ENCODE assay signal across 8 cellular contexts in genomic region chr7:56033671-56034432, GRCh38. TPM values are rescaled to one million over a fixed set of nuclear protein-coding genes. Genes with fewer than 3 reads are reported as not detected.
DNase-seq lines count a peak whose midpoint lies in the region; ATAC-seq and TF ChIP-seq lines count a peak whose summit lies in the region.

No MANE protein-coding gene starts in this region.

- CTCF ChIA-PET in AG04450 (lab: Charles Lee) = interaction anchor here (1.1 to 1.8 kb wide), 4 partner anchors 10 to 41 kb away, joined by 4 to 6 read pairs (median 4); no protein-coding TSS in a partner anchor

- ATAC-seq in GM18861 (IDR thresholded peaks at IDR 0.05; ENCODE audit: unreplicated experiment) (peak; percentile 94), HG03064 (IDR thresholded peaks at IDR 0.05; ENCODE audit: low read depth, unreplicated experiment) (peak; percentile 94)

- TF ChIP-seq CTCF in AG04450 (IDR thresholded peaks at IDR 0.05; ENCODE audit: low read depth, low read length) = peak; percentile 42
- TF ChIP-seq CTCF in WI38 (IDR thresholded peaks at IDR 0.05; ENCODE audit: low read depth, low read length) = peak; percentile 35
- TF ChIP-seq CTCF in kidney epithelial cell (IDR thresholded peaks at IDR 0.05; ENCODE audit: insufficient read depth, low read length, poor library complexity, severe bottlenecking) = peak; percentile 41

- H3K36me3 ChIP-seq in kidney epithelial cell (ENCODE audit: control insufficient read depth, insufficient read depth, low read length) = no peaks in the 10 kb centered on the region

- H3K27ac ChIP-seq in AG04450 (ENCODE audit: low read depth, low read length) (peak overlapping the region; percentile 66), caudate nucleus (ENCODE audit: low read depth, low read length) (no peak overlapping the region)

- peak overlapping the region; percentile 73 for H3K4me3 ChIP-seq in AG04450 (ENCODE audit: low read depth, low read length)
- H3K4me3 ChIP-seq in WI38 (ENCODE audit: low read depth, low read length) = peak overlapping the region; percentile 67
- H3K4me3 ChIP-seq in kidney epithelial cell (ENCODE audit: low read depth, low read length) = peak overlapping the region; percentile 44

- DNase-seq in AG04450 (ENCODE audit: low read depth, low spot score) (no peak), NCI-H2171 (lab: John Stamatoyannopoulos, UW) (peak; percentile 64), caudate nucleus (lab: John Stamatoyannopoulos, UW) (peak in 56 of 61 donors; percentile 10 to 79 (median 41)), kidney epithelial cell (ENCODE audit: low read depth) (no peak)
- DNase-seq in stimulated activated CD4-positive, alpha-beta T cell treated with anti-CD3 and anti-CD28 coated beads, Interleukin-1b, Interleukin-23, amount 100 ng/mL, for 24 hours (ENCODE audit: low read depth in 4 of 4, low spot score in 1 of 4) = peak in 3 of 4 experiments; percentile 43 to 57 (median 47)

- POLR2A ChIA-PET in AG04450 (lab: Yijun Ruan, JAX) = interaction anchor here (0.9 to 2.3 kb wide), 4 partner anchors 17 to 31 kb away, joined by 3 to 40 read pairs (median 10); partner anchors contain the start of genes CCT6A and PSPH

- H3K27me3 ChIP-seq in AG04450 (ENCODE audit: control insufficient read depth, insufficient read depth, low read length) (no peaks in the 10 kb centered on the region), kidney epithelial cell (ENCODE audit: control insufficient read depth, insufficient read depth, low read length) (no peaks in the 10 kb centered on the region)

- H3K9me3 ChIP-seq in AG04450 (ENCODE audit: control insufficient read depth, insufficient read depth, low read length) = no peaks in the 10 kb centered on the region; the same call in 1 of the 2 replicates

RNA-seq across cellular contexts. Expression of gene PSPH, which starts 17.4 kb away (rescaled TPM):
- 66.0 and 66.4 TPM in 2 replicates for polyA plus RNA-seq in AG04450 (2011; rRNA removed)
- 47.2 and 47.8 TPM in 2 replicates for polyA minus RNA-seq in AG04450 (2011; rRNA and poly(A)+ RNA removed)
- total RNA-seq in kidney epithelial cell = 79.6 and 81.4 TPM in 2 replicates

RNA-seq across cellular contexts. Expression of gene CCT6A, which starts 17.7 kb away (rescaled TPM):
- polyA plus RNA-seq in AG04450 (2011; rRNA removed) = 214 and 302 TPM in 2 replicates
- polyA minus RNA-seq in AG04450 (2011; rRNA and poly(A)+ RNA removed) = 148 and 235 TPM in 2 replicates
- 171 and 236 TPM in 2 replicates for total RNA-seq in kidney epithelial cell

RNA-seq across cellular contexts. Expression of gene SUMF2, which starts 30.2 kb away (rescaled TPM):
- 95.4 and 102 TPM in 2 replicates for polyA plus RNA-seq in AG04450 (2011; rRNA removed)
- 95.0 and 124 TPM in 2 replicates for polyA minus RNA-seq in AG04450 (2011; rRNA and poly(A)+ RNA removed)
- total RNA-seq in kidney epithelial cell = 98.6 and 107 TPM in 2 replicates

RNA-seq across cellular contexts. Expression of gene PHKG1, which starts 58.9 kb away (rescaled TPM):
- 0.20 and 0.26 TPM in 2 replicates for polyA plus RNA-seq in AG04450 (2011; rRNA removed)
- polyA minus RNA-seq in AG04450 (2011; rRNA and poly(A)+ RNA removed) = 0.17 and 0.60 TPM in 2 replicates
- total RNA-seq in kidney epithelial cell = 2.0 TPM in 1 of 2 replicates, not detected in the other

Comparison
In these comparisons a context has a peak if more than half of its experiments do, and no peak if none do; other contexts are left out.
1. DNase-seq: peak in NCI-H2171 (single experiment), caudate nucleus (56 of 61) and stimulated activated CD4-positive, alpha-beta T cell treated with anti-CD3 and anti-CD28 coated beads, Interleukin-1b, Interleukin-23, amount 100 ng/mL, for 24 hours (3 of 4); none in AG04450 (single experiment) and kidney epithelial cell (single experiment).
2. Peak in every context shown above with its lines, with median percentiles within 50 percentile points of each other: H3K4me3 ChIP-seq and CTCF ChIP-seq.